In the genomic region with DNA sequence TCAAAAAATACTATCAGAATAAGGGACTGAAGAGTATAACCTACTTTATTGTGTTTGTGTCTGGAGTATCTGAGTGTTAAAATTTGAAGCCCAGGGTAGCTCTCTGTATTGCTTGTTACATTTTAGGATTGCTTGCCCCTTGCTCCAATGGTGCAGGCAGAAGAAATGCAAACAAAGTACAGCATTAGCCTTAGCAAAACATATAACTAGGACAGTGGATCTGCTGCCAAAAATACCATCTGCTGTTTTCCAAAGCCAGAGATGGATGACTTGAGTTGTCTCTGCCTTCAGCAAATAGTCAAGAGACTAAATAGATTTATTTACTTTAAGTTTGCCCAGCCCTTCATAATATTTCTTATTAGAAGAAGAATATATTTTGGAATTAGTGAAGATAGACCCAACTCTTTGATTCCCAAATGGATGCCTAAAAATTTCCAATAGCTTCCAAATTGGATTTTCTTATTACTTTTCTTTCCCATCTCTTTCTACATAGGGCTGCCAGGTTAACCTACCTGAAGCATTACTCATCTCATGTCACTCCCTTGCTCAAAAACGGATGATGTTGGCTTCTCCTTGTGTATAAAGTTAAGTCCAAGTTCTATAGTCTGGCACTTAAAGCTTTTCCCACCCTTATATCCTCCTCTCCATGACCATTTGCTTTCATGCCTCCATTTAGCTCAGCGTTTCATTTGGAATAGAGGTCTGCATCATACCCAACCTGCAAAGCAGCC, we compare ENCODE assay signal across 12 cellular contexts.
DNase-seq lines count a peak whose midpoint lies in the region; ATAC-seq, FAIRE-seq and TF ChIP-seq lines count a peak whose summit lies in the region.
"Had no signal": no experiment of that assay in that cellular context is flagged by ENCODE, and none has a peak within 500 bp of the region (broad histone marks: within the 10 kb centered on the region; RNA-seq: fewer than 3 reads in every experiment).

No MANE protein-coding gene starts in this region.

- H3K4me2 ChIP-seq in PC-3 (ENCODE audit: low read length): peak overlapping the region; percentile 81
- H3K4me2 ChIP-seq in osteoblast (ENCODE audit: insufficient read depth, low read length): peak overlapping the region; percentile 64

- TF ChIP-seq CTCF in HFFc6 (IDR thresholded peaks at IDR 0.05) (no peak), PC-3 (conservative IDR thresholded peaks at IDR 0.05; ENCODE audit: low read depth, low read length) (no peak), osteoblast (IDR thresholded peaks at IDR 0.05; ENCODE audit: extremely low read depth, low read depth, low read length) (no peak)

- H3K4me1 ChIP-seq in PC-3 (ENCODE audit: insufficient read depth, low read length) (peaks cover 66% of the 10 kb centered on the region), osteoblast (ENCODE audit: insufficient read depth, low read length) (peaks cover 40% of the 10 kb centered on the region)

- peak overlapping the region; percentile 67 for H3K27ac Mint-ChIP-seq in HFFc6
- H3K27ac Mint-ChIP-seq: CD8-positive, alpha-beta memory T cell had no signal

- H3K79me2 ChIP-seq in PC-3 (ENCODE audit: low read length) (peaks cover 68% of the 10 kb centered on the region), osteoblast (ENCODE audit: insufficient read depth, low read length) (peaks cover 26% of the 10 kb centered on the region)

- H3K36me3 ChIP-seq in PC-3 (ENCODE audit: low read depth, low read length) (no peaks in the 10 kb centered on the region), osteoblast (ENCODE audit: insufficient read depth, low read length) (no peaks in the 10 kb centered on the region)

- H3K9me3 ChIP-seq in PC-3 (ENCODE audit: low read length): no peaks in the 10 kb centered on the region
- H3K9me3 ChIP-seq in osteoblast (ENCODE audit: low read depth, low read length): no peaks in the 10 kb centered on the region
- H3K9me3 ChIP-seq: mucosa of descending colon had no signal

- peak overlapping the region; percentile 71 for H3K4me3 Mint-ChIP-seq in HFFc6
- H3K4me3 Mint-ChIP-seq: CD8-positive, alpha-beta memory T cell; central memory CD8-positive, alpha-beta T cell had no signal

- no peak for FAIRE-seq in frontal cortex (lab: Jason Lieb, UNC)

- H3K27me3 ChIP-seq in PC-3 (ENCODE audit: low read length): no peaks in the 10 kb centered on the region
- H3K27me3 ChIP-seq in osteoblast (ENCODE audit: insufficient read depth, low read length): no peaks in the 10 kb centered on the region

- H3K27me3 Mint-ChIP-seq in HFFc6 (ENCODE audit: insufficient read depth): no peaks in the 10 kb centered on the region; the same call in 1 of the 2 replicates

- H3K27ac ChIP-seq in PC-3 (ENCODE audit: low read length) (peak overlapping the region; percentile 68), osteoblast (ENCODE audit: low read depth, low read length) (peak overlapping the region; percentile 60)

- peaks cover 71% of the 10 kb centered on the region for H3K4me1 Mint-ChIP-seq in HFFc6 (ENCODE audit: low read depth)
- H3K4me1 Mint-ChIP-seq: CD8-positive, alpha-beta memory T cell; central memory CD8-positive, alpha-beta T cell had no signal

- H3K9ac ChIP-seq in PC-3 (ENCODE audit: low read length): no peak overlapping the region

- DNase-seq in HFFc6: peak; percentile 21
- peak; percentile 62 for DNase-seq in PC-3
- peak; percentile 23 for DNase-seq in dermis blood vessel endothelial cell
- DNase-seq in osteoblast (ENCODE audit: insufficient read length, low spot score, missing footprints): peak; percentile 77
- no peak for DNase-seq in frontal cortex (ENCODE audit: low spot score in 2 of 2)
- DNase-seq in hippocampal formation (lab: John Stamatoyannopoulos, UW): no peak
- no peak for DNase-seq in activated CD4-positive, CD25-positive, alpha-beta regulatory T cell treated with anti-CD3 and anti-CD28 coated beads, Interleukin-2, amount 50 U/mL, for 72 hours
- DNase-seq: CD8-positive, alpha-beta memory T cell; mucosa of descending colon; retina had no signal

- POLR2A ChIA-PET in PC-3 (lab: Charles Lee; ENCODE audit: unreplicated experiment): no interaction called here

- no peaks in the 10 kb centered on the region for H3K9me2 ChIP-seq in PC-3 (replicated peaks; ENCODE audit: low read length)

- H3K4me3 ChIP-seq in PC-3 (ENCODE audit: low read length): peak overlapping the region; percentile 47
- peak overlapping the region; percentile 19 for H3K4me3 ChIP-seq in osteoblast (ENCODE audit: insufficient read depth, low read length)
- H3K4me3 ChIP-seq: mucosa of descending colon had no signal

- BruUV-seq in PC-3 (replicated peaks; lab: Mats Ljungman, UMichigan): no TSS peak

- intact Hi-C loops in PC-3 (cut with micrococcal nuclease): no loop called here

- no peaks in the 10 kb centered on the region for H4K20me1 ChIP-seq in PC-3 (ENCODE audit: low read length)
- no peaks in the 10 kb centered on the region for H4K20me1 ChIP-seq in osteoblast (ENCODE audit: insufficient read depth, low read length)

- ATAC-seq in PC-3: peak; percentile 47
- no peak for ATAC-seq in HG03521 (IDR thresholded peaks at IDR 0.05; ENCODE audit: unreplicated experiment)
- ATAC-seq: mucosa of descending colon had no signal

- CTCF ChIA-PET in PC-3 (lab: Charles Lee): interaction anchor here (1.0 kb wide), 1 partner anchor 189 kb away, joined by 15 read pairs; no protein-coding TSS in a partner anchor

- H2AFZ ChIP-seq in PC-3 (ENCODE audit: low read length) (no peak overlapping the region), osteoblast (ENCODE audit: low read length) (no peak overlapping the region)

- peaks cover 9% of the 10 kb centered on the region for H3F3A ChIP-seq in PC-3 (ENCODE audit: low read length, unreplicated experiment)

- H3K36me3 Mint-ChIP-seq in HFFc6 (ENCODE audit: low read depth): peaks cover 9% of the 10 kb centered on the region
- H3K36me3 Mint-ChIP-seq: CD8-positive, alpha-beta memory T cell had no signal

- peaks cover 5% of the 10 kb centered on the region for H3K9me3 Mint-ChIP-seq in HFFc6

Comparison
In these comparisons a context has a peak if more than half of its experiments do, and no peak if none do; other contexts are left out.
1. DNase-seq: peak in HFFc6 (single experiment), PC-3 (single experiment), dermis blood vessel endothelial cell (single experiment) and osteoblast (single experiment); none in frontal cortex (0 of 2), hippocampal formation (0 of 2) and activated CD4-positive, CD25-positive, alpha-beta regulatory T cell treated with anti-CD3 and anti-CD28 coated beads, Interleukin-2, amount 50 U/mL, for 72 hours (single experiment).